Comparison of ENCODE assay signal across 9 cellular contexts in the genomic region with DNA sequence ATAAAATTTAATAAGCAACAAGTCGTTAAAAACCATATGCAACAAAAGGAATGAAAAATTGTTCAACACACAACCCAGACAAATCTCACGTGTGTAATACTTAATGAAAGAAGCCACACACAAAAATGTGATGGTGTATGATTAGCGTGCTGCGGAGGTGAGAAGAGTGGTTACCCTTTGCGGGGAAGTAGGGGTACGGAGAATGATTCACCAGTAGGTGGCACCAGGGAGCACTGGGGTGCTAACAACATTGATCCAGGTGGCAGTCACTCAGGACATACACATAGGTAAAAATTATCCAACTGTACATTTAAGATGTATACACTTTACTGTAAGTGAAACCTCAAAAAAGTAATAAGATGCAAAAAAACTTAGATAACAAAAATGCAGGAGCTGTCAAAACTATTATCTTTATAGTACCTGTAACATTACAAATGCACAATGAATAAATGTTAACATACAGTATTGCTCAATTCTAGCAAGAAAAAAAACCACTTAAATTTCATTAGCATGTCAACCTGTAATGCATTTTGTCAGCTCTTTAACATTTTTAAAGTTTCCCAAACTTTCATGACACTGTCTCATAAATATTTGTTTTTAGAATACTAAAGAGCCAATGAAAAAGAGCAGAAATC. TPM values are rescaled to one million over a fixed set of nuclear protein-coding genes. Genes with fewer than 3 reads are reported as not detected.
DNase-seq lines count a peak whose midpoint lies in the region; ATAC-seq, FAIRE-seq and TF ChIP-seq lines count a peak whose summit lies in the region.
"Had no signal": no experiment of that assay in that cellular context is flagged by ENCODE, and none has a peak within 500 bp of the region (broad histone marks: within the 10 kb centered on the region; RNA-seq: fewer than 3 reads in every experiment).

No MANE protein-coding gene starts in this region.

- H4K20me1 ChIP-seq in HepG2 (ENCODE audit: insufficient read depth, low read length): no peaks in the 10 kb centered on the region

- no peak overlapping the region for H3K9ac ChIP-seq in HepG2 (ENCODE audit: insufficient read depth, low read depth, low read length)

- CTCF ChIA-PET in Panc1 (lab: Charles Lee) (no interaction called here), HepG2 (lab: Yijun Ruan, JAX; ENCODE audit: low intra/inter-chr PET ratio, low total read pairs) (interaction anchor here (1.4 kb wide), 1 partner anchor 733 kb away, joined by 3 read pairs; no protein-coding TSS in a partner anchor)

- H3K36me3 ChIP-seq in Panc1 (ENCODE audit: control insufficient read depth, insufficient read depth, low read length) (no peaks in the 10 kb centered on the region), HepG2 (replicated peaks in 1 of 2; ENCODE audit: control insufficient read depth in 1 of 2, insufficient read depth in 2 of 2, low read length in 2 of 2) (no peaks in the 10 kb centered on the region), suprapubic skin (no peaks in the 10 kb centered on the region)

- no peak overlapping the region for H3K4me2 ChIP-seq in HepG2 (ENCODE audit: low read depth, low read length)

- peak; percentile 41 for TF ChIP-seq RAD21 in HepG2 (CRISPR knock-in tag; IDR thresholded peaks at IDR 0.05)

- H3K27me3 Mint-ChIP-seq in activated naive CD8-positive, alpha-beta T cell treated with anti-CD3 and anti-CD28 coated beads, Interleukin-2, amount 10 ng/mL, durations not matched to agents 7 days and 5 days: peaks cover 27% of the 10 kb centered on the region

- no peaks in the 10 kb centered on the region for H3K4me1 Mint-ChIP-seq in activated naive CD8-positive, alpha-beta T cell treated with anti-CD3 and anti-CD28 coated beads, Interleukin-2, amount 10 ng/mL, durations not matched to agents 7 days and 5 days

- H3K9me3 Mint-ChIP-seq in activated naive CD8-positive, alpha-beta T cell treated with anti-CD3 and anti-CD28 coated beads, Interleukin-2, amount 10 ng/mL, durations not matched to agents 7 days and 5 days: no peaks in the 10 kb centered on the region

- in situ Hi-C loops in Panc1 (cut with HindIII; ENCODE audit: low pct_unique_long_range_greater_than_20kb, low sequenced_read_pairs): no loop called here
- in situ Hi-C loops in HepG2 (cut with HindIII; ENCODE audit: extremely low pct_ligation_motif_present, low pct_unique_long_range_greater_than_20kb): no loop called here

- FAIRE-seq in HepG2 (lab: Jason Lieb, UNC): peak; percentile 47

- POLR2A ChIA-PET in Panc1 (lab: Charles Lee): no interaction called here
- POLR2A ChIA-PET in activated naive CD8-positive, alpha-beta T cell treated with anti-CD3 and anti-CD28 coated beads, Interleukin-2, amount 10 ng/mL, durations not matched to agents 7 days and 5 days (lab: Charles Lee): no interaction called here
- POLR2A ChIA-PET in HepG2 (lab: Yijun Ruan, JAX): no interaction called here

- intact Hi-C loops in Panc1 (cut with micrococcal nuclease; ENCODE audit: unreplicated experiment) (loop anchor here (2.0 kb wide), 1 partner anchor 161 kb away; no protein-coding TSS in a partner anchor), HepG2 (cut with micrococcal nuclease; ENCODE audit: unreplicated experiment) (loop anchor here (1.0 to 5.0 kb wide), 2 partner anchors 161 to 734 kb away; no protein-coding TSS in a partner anchor)

- BruUV-seq in Panc1 (replicated peaks; lab: Mats Ljungman, UMichigan): no TSS peak
- no TSS peak for BruUV-seq in HepG2 (replicated peaks; lab: Mats Ljungman, UMichigan)

- DNase-seq in GM10266 (ENCODE audit: extremely low spot score) (peak; percentile 31), Panc1 (ENCODE audit: low read depth, low spot score) (no peak), HepG2 (ENCODE audit: low spot score) (peak; percentile 5), suprapubic skin (ENCODE audit: low spot score in 2 of 2) (no peak), NCI-H187 treated with DMSO at 0.1 percent for 48 hours (lab: John Stamatoyannopoulos, UW) (no peak)
- DNase-seq in activated naive CD8-positive, alpha-beta T cell treated with anti-CD3 and anti-CD28 coated beads, Interleukin-2, amount 10 ng/mL, durations not matched to agents 7 days and 5 days: peak; percentile 38
- DNase-seq in stimulated activated CD8-positive, alpha-beta memory T cell treated with anti-CD3 and anti-CD28 coated beads, Interleukin-7, amount 100 ng/mL, for 4 hours (ENCODE audit: low read depth in 2 of 2): peak; percentile 17 to 27

- TF ChIP-seq EP300 in HepG2 (IDR thresholded peaks at IDR 0.05; ENCODE audit: low read depth in 2 of 2, low read length in 2 of 2): no peak
- no peak for TF ChIP-seq EP300 in HepG2 (CRISPR knock-in tag; IDR thresholded peaks at IDR 0.05; ENCODE audit: borderline replicate concordance)
- no peak for TF ChIP-seq EP300 in suprapubic skin (IDR thresholded peaks at IDR 0.05)

- no peak overlapping the region for H3K27ac Mint-ChIP-seq in activated naive CD8-positive, alpha-beta T cell treated with anti-CD3 and anti-CD28 coated beads, Interleukin-2, amount 10 ng/mL, durations not matched to agents 7 days and 5 days

- H3K4me3 ChIP-seq in Panc1 (ENCODE audit: low read depth in 2 of 2, low read length in 2 of 2) (no peak overlapping the region), HepG2 (replicated peaks in 1 of 3; ENCODE audit: insufficient read depth in 1 of 3, low read depth in 2 of 3, low read length in 3 of 3) (no peak overlapping the region), suprapubic skin (no peak overlapping the region)
- H3K4me3 ChIP-seq: SK-N-MC had no signal

- H3K79me2 ChIP-seq in HepG2 (ENCODE audit: insufficient read depth, low read length): no peaks in the 10 kb centered on the region

- WGBS in HepG2 (ENCODE audit: low lambda C conversion rate): 21% methylated on average over 6 of the region's 6 CpGs
- WGBS in suprapubic skin: 69% methylated on average over 6 of the region's 6 CpGs

- no peaks in the 10 kb centered on the region for H3K36me3 Mint-ChIP-seq in activated naive CD8-positive, alpha-beta T cell treated with anti-CD3 and anti-CD28 coated beads, Interleukin-2, amount 10 ng/mL, durations not matched to agents 7 days and 5 days

- no peak overlapping the region for H3K27ac ChIP-seq in Panc1 (ENCODE audit: low read length)
- H3K27ac ChIP-seq in HepG2 (ENCODE audit: extremely low read length, insufficient read depth, low read length): no peak overlapping the region
- H3K27ac ChIP-seq in suprapubic skin: no peak overlapping the region
- H3K27ac ChIP-seq: SK-N-MC had no signal

- H3K4me1 ChIP-seq in Panc1 (ENCODE audit: control insufficient read depth, insufficient read depth, low read length) (no peaks in the 10 kb centered on the region), HepG2 (ENCODE audit: insufficient read depth, low read length) (no peaks in the 10 kb centered on the region), suprapubic skin (no peaks in the 10 kb centered on the region)

- no peak overlapping the region for H2AFZ ChIP-seq in HepG2 (ENCODE audit: low read length)

- TF ChIP-seq CTCF in GM10266 (IDR thresholded peaks at IDR 0.05; ENCODE audit: control insufficient read depth, insufficient read depth, low read depth, missing control alignments): peak; percentile 59
- peak; percentile 91 for TF ChIP-seq CTCF in Panc1 (IDR thresholded peaks at IDR 0.05)
- TF ChIP-seq CTCF in HepG2 (CRISPR knock-in tag; IDR thresholded peaks at IDR 0.05): peak; percentile 68
- peak in 1 of 2 donors; percentile 38 for TF ChIP-seq CTCF in suprapubic skin (IDR thresholded peaks at IDR 0.05)

- no peaks in the 10 kb centered on the region for H3K9me3 ChIP-seq in Panc1 (ENCODE audit: control insufficient read depth, insufficient read depth, low read depth, low read length)
- H3K9me3 ChIP-seq in HepG2 (ENCODE audit: low read length): no peaks in the 10 kb centered on the region
- no peaks in the 10 kb centered on the region for H3K9me3 ChIP-seq in suprapubic skin

- H3K27me3 ChIP-seq in Panc1 (ENCODE audit: control insufficient read depth, insufficient read depth, low read length) (peaks cover 5% of the 10 kb centered on the region; the same call in 1 of the 2 replicates), HepG2 (ENCODE audit: control insufficient read depth in 1 of 2, insufficient read depth in 2 of 2, low read length in 2 of 2) (0 out of 5 replicates have a peak, but pooled peaks cover 0 to 3% of the 10 kb centered on the region in 2 experiments), suprapubic skin (no peaks in the 10 kb centered on the region)

- peak; percentile 71; the same call in 1 of the 2 replicates for ATAC-seq in Panc1
- ATAC-seq in activated naive CD8-positive, alpha-beta T cell treated with anti-CD3 and anti-CD28 coated beads, Interleukin-2, amount 10 ng/mL, durations not matched to agents 7 days and 5 days (ENCODE audit: low read depth): no peak
- peak; percentile 63 for ATAC-seq in HepG2
- no peak for ATAC-seq in HG03439 (IDR thresholded peaks at IDR 0.05; ENCODE audit: unreplicated experiment)

- H3K4me3 Mint-ChIP-seq in activated naive CD8-positive, alpha-beta T cell treated with anti-CD3 and anti-CD28 coated beads, Interleukin-2, amount 10 ng/mL, durations not matched to agents 7 days and 5 days: no peak overlapping the region

- TF ChIP-seq POLR2A in HepG2 (IDR thresholded peaks at IDR 0.05; ENCODE audit: insufficient read depth in 1 of 2, low read depth in 2 of 2, low read length in 2 of 2) (no peak), suprapubic skin (IDR thresholded peaks at IDR 0.05) (no peak)

RNA-seq across cellular contexts. Expression of a gene that starts 46.8 kb away (rescaled TPM):
- total RNA-seq in Panc1 (2021; ENCODE audit: unreplicated experiment): 0.92 TPM
- 1.2 TPM for polyA plus RNA-seq in Panc1 (2012; ENCODE audit: insufficient read length)
- total RNA-seq in activated naive CD8-positive, alpha-beta T cell treated with anti-CD3 and anti-CD28 coated beads, Interleukin-2, amount 10 ng/mL, durations not matched to agents 7 days and 5 days: 1 to 10 TPM in 1 of 2 experiments, under 1 TPM in 1; 0.83 to 1.8 TPM
- total RNA-seq in HepG2 (2016; rRNA removed; fragmentation: Illumina TruSeq; extraction: Trizol): not detected in 2 replicates
- total RNA-seq in HepG2 (2016; cell fraction: cytosol; rRNA removed; fragmentation: Illumina TruSeq; extraction: Trizol; ENCODE audit: low read depth): not detected in 2 replicates
- not detected in 2 replicates for total RNA-seq in HepG2 (2016; cell fraction: insoluble cytoplasmic fraction; rRNA removed; fragmentation: Illumina TruSeq; extraction: Trizol)
- total RNA-seq in HepG2 (2016; cell fraction: membrane; rRNA removed; fragmentation: Illumina TruSeq; extraction: Trizol): not detected in 2 replicates
- total RNA-seq in HepG2 (2016; cell fraction: nucleus; rRNA removed; fragmentation: Illumina TruSeq; extraction: Trizol): not detected in 2 replicates
- polyA plus RNA-seq in HepG2 (2011; rRNA removed): not detected in 2 replicates
- 0.01 TPM in 1 of 2 replicates, not detected in the other for polyA plus RNA-seq in HepG2 (2011; cell fraction: cytosol; rRNA removed)
- not detected in 2 replicates for polyA plus RNA-seq in HepG2 (2011; cell fraction: nucleus; rRNA removed)
- polyA plus RNA-seq in HepG2 (2012): not detected in 2 replicates
- not detected in 2 replicates for polyA plus RNA-seq in HepG2 (2016; cell fraction: cytosol; fragmentation: Illumina TruSeq; extraction: Trizol; ENCODE audit: low read depth)
- polyA plus RNA-seq in HepG2 (2016; cell fraction: insoluble cytoplasmic fraction; fragmentation: Illumina TruSeq; extraction: Trizol; ENCODE audit: low read depth): not detected in 2 replicates
- polyA plus RNA-seq in HepG2 (2016; cell fraction: membrane; fragmentation: Illumina TruSeq; extraction: Trizol; ENCODE audit: low read depth): not detected in 2 replicates
- not detected in 2 replicates for polyA plus RNA-seq in HepG2 (2016; cell fraction: nucleus; fragmentation: Illumina TruSeq; extraction: Trizol; ENCODE audit: insufficient read depth, low read depth)
- 0.23 TPM in 1 of 2 replicates, not detected in the other for polyA minus RNA-seq in HepG2 (2011; rRNA and poly(A)+ RNA removed; ENCODE audit: low replicate concordance)
- polyA minus RNA-seq in HepG2 (2011; cell fraction: cytosol; rRNA and poly(A)+ RNA removed): not detected in 2 replicates
- polyA minus RNA-seq in HepG2 (2011; cell fraction: nucleus; rRNA and poly(A)+ RNA removed): not detected in 2 replicates
- total RNA-seq in suprapubic skin: 10 to 100 TPM; 11.2 to 18.1 (median 16.4) TPM

Comparison
In these comparisons a context has a peak if more than half of its experiments do, and no peak if none do; other contexts are left out.
1. DNase-seq: peak in GM10266 (single experiment), activated naive CD8-positive, alpha-beta T cell treated with anti-CD3 and anti-CD28 coated beads, Interleukin-2, amount 10 ng/mL, durations not matched to agents 7 days and 5 days (single experiment), HepG2 (single experiment) and stimulated activated CD8-positive, alpha-beta memory T cell treated with anti-CD3 and anti-CD28 coated beads, Interleukin-7, amount 100 ng/mL, for 4 hours (2 of 2); none in Panc1 (single experiment), suprapubic skin (0 of 2) and NCI-H187 treated with DMSO at 0.1 percent for 48 hours (single experiment).
2. ATAC-seq: peak in Panc1 (single experiment) and HepG2 (single experiment); none in activated naive CD8-positive, alpha-beta T cell treated with anti-CD3 and anti-CD28 coated beads, Interleukin-2, amount 10 ng/mL, durations not matched to agents 7 days and 5 days (single experiment) and HG03439 (single experiment).